In genomic region chr19:39544201-39544903, GRCh38 we compare ENCODE assay signal across 1 cellular context.
TF ChIP-seq lines count a peak whose summit lies in the region.

No MANE protein-coding gene starts in this region.

TF ChIP-seq in K562, 482 proteins besides CTCF, POLR2A, EP300 and RAD21:
- TF ChIP-seq CBFA2T3 (IDR thresholded peaks at IDR 0.05) = peak; percentile 15; the same call in 1 of the 2 replicates
- no peak for TF ChIP-seq E2F4 (CRISPR knock-in tag; IDR thresholded peaks at IDR 0.05; ENCODE audit: low read depth)
